8 cellular contexts compared by ENCODE assay signal in genomic region chr16:70653809-70654771, GRCh38. TPM values are rescaled to one million over a fixed set of nuclear protein-coding genes. Genes with fewer than 3 reads are reported as not detected.
DNase-seq lines count a peak whose midpoint lies in the region; ATAC-seq and TF ChIP-seq lines count a peak whose summit lies in the region.

No MANE protein-coding gene starts in this region.

- peaks cover 0 to 10% of the 10 kb centered on the region in 2 donors for H3K36me3 ChIP-seq in adrenal gland (replicated peaks in 1 of 2)
- H3K36me3 ChIP-seq in urinary bladder (ENCODE audit: insufficient read depth): no peaks in the 10 kb centered on the region

- peaks cover 0 to 8% of the 10 kb centered on the region in 2 donors for H3K4me1 ChIP-seq in adrenal gland (replicated peaks in 1 of 2)
- peaks cover 1% of the 10 kb centered on the region for H3K4me1 ChIP-seq in urinary bladder (ENCODE audit: insufficient read depth)

- no peak for TF ChIP-seq POLR2A in adrenal gland (IDR thresholded peaks at IDR 0.05)

- DNase-seq in A172 (ENCODE audit: low spot score) (peak; percentile 86), GM13977 (ENCODE audit: low spot score) (peak; percentile 83), NCI-H1105 (lab: John Stamatoyannopoulos, UW) (peak; percentile 13), T-helper 1 cell (peak in 4 of 5 donors; percentile 49 to 72 (median 61)), adrenal gland (peak; percentile 73 to 95 (median 86)), left cardiac atrium (peak; percentile 70), pulmonary artery endothelial cell (ENCODE audit: low read depth, low spot score) (peak; percentile 41)

- peak; percentile 83 to 84 for ATAC-seq in left cardiac atrium

- intact Hi-C loops in adrenal gland (cut with DNase I) (loop anchor here (5.0 to 10.0 kb wide), 3 partner anchors 119 to 287 kb away; no protein-coding TSS in a partner anchor), left cardiac atrium (cut with DNase I) (loop anchor here (5.0 to 10.0 kb wide), 2 partner anchors 122 to 289 kb away; no protein-coding TSS in a partner anchor)

- no peaks in the 10 kb centered on the region for H3K9me3 ChIP-seq in adrenal gland (replicated peaks in 1 of 3)

- H3K27ac ChIP-seq in adrenal gland (peak overlapping the region in 2 of 5 donors; percentile 48 to 66), urinary bladder (ENCODE audit: low read depth) (peak overlapping the region; percentile 51)

- H3K27me3 ChIP-seq in adrenal gland: no peaks in the 10 kb centered on the region

- no peak overlapping the region for H3K4me3 ChIP-seq in adrenal gland
- no peak overlapping the region for H3K4me3 ChIP-seq in urinary bladder (ENCODE audit: low read depth, low read length)

- TF ChIP-seq CTCF in GM13977 (IDR thresholded peaks at IDR 0.05; ENCODE audit: extremely low read depth, insufficient read depth, missing control alignments): peak; percentile 82
- TF ChIP-seq CTCF in adrenal gland (IDR thresholded peaks at IDR 0.05): peak; percentile 91 to 99 (median 95)

- 39 to 49% (median 42%) methylated on average over 22 to 35 of the region's 35 CpGs for WGBS in adrenal gland, 4 donors
- WGBS in urinary bladder: 34% methylated on average over 35 of the region's 35 CpGs

- in situ Hi-C loops in GM13977 (cut with MboI; ENCODE audit: low pct_unique_long_range_greater_than_20kb, low sequenced_read_pairs, unreplicated experiment): no loop called here

RNA-seq across cellular contexts. Expression of gene IL34, which starts 7.7 kb away (rescaled TPM):
- total RNA-seq in A172 (2014; rRNA removed; shearing (Covaris generic)): 7.8 and 10.5 TPM in 2 replicates
- total RNA-seq in adrenal gland (10 to 100 TPM; 16.8 to 62.9 (median 40.3) TPM), left cardiac atrium (1 to 10 TPM; 1.4 to 4.0 TPM), pulmonary artery endothelial cell (1.3 TPM in 2 replicates), urinary bladder (10.6 TPM)
- polyA plus RNA-seq in adrenal gland (10 to 100 TPM in 2 of 3 donors, 1 to 10 TPM in 1; 3.2 to 36.5 (median 35.0) TPM), urinary bladder (2.8 TPM)

RNA-seq across cellular contexts. Expression of gene MTSS2, which starts 31.8 kb away (rescaled TPM):
- total RNA-seq in A172 (2014; rRNA removed; shearing (Covaris generic)): 74.1 and 96.8 TPM in 2 replicates
- total RNA-seq in adrenal gland (100 to 1,000 TPM in 1 of 8 donors, 10 to 100 TPM in 7; 60.1 to 127 (median 76.2) TPM), left cardiac atrium (10 to 100 TPM; 50.7 to 51.4 TPM), pulmonary artery endothelial cell (6.1 and 13.0 TPM in 2 replicates), urinary bladder (29.3 TPM)
- polyA plus RNA-seq in adrenal gland (100 to 1,000 TPM in 1 of 3 donors, 10 to 100 TPM in 2; 32.4 to 145 (median 39.2) TPM), urinary bladder (82.0 TPM)

Comparison
In these comparisons a context has a peak if more than half of its experiments do, and no peak if none do; other contexts are left out.
1. DNase-seq: peak in every context shown above with its lines; median percentile 86 in A172; 86 in adrenal gland; 83 in GM13977; 70 in left cardiac atrium; 61 in T-helper 1 cell; 41 in pulmonary artery endothelial cell; 13 in NCI-H1105.